Comparison of ENCODE assay signal across 24 cellular contexts in genomic region chr7:41581041-41581440, GRCh38.
"Had no signal": no experiment of that assay in that cellular context is flagged by ENCODE, and none has a peak within 500 bp of the region (broad histone marks: within the 10 kb centered on the region; RNA-seq: fewer than 3 reads in every experiment).

No MANE protein-coding gene starts in this region.

- H3K9me3 ChIP-seq: stomach had no signal

- H3K36me3 ChIP-seq: cardiac muscle cell, stomach, WERI-Rb-1 had no signal

- H3K27me3 Mint-ChIP-seq: activated naive CD4-positive, alpha-beta T cell treated with anti-CD3 and anti-CD28 coated beads, Interleukin-2, amount 50 U/mL, for 24 hours; type B pancreatic cell had no signal

- H3K4me3 ChIP-seq: cardiac muscle cell, lung, skin epidermis, stomach had no signal

- H3K27ac ChIP-seq: cardiac muscle cell, epithelial cell of prostate, stomach, WERI-Rb-1 had no signal

- H3K36me3 Mint-ChIP-seq: activated naive CD4-positive, alpha-beta T cell treated with anti-CD3 and anti-CD28 coated beads, Interleukin-2, amount 50 U/mL, for 24 hours; stimulated activated effector memory CD8-positive, alpha-beta T cell treated with anti-CD3 and anti-CD28 coated beads, Interleukin-12 subunit alpha, Interleukin-12 subunit beta, amount 100 ng/mL, for 72 hours had no signal

- FAIRE-seq: islet of Langerhans had no signal

- DNase-seq: activated CD4-positive, alpha-beta T cell treated with anti-CD3 and anti-CD28 coated beads for 1 hour; activated CD8-positive, alpha-beta memory T cell treated with anti-CD3 and anti-CD28 coated beads for 24 hours; activated gamma-delta T cell; activated T-cell treated with anti-CD3 and anti-CD28 coated beads, Interleukin-2, amount 50 U/mL, for 72 hours; foreskin melanocyte; glutamatergic neuron; hippocampal formation; midbrain; occipital lobe; retina; stimulated activated CD4-positive, alpha-beta T cell treated with anti-CD3 and anti-CD28 coated beads, Interleukin-15, amount 100 ng/mL, for 24 hours; stimulated activated CD4-positive, alpha-beta T cell treated with anti-CD3 and anti-CD28 coated beads, Interleukin-4, amount 100 ng/mL, for 1 hour; stomach; T-helper 2 cell; WERI-Rb-1 had no signal

- H3K4me1 ChIP-seq: stomach had no signal

- ATAC-seq: activated T-cell treated with anti-CD3 and anti-CD28 coated beads, Interleukin-2, amount 50 U/mL, for 72 hours; left lobe of liver; stimulated activated effector memory CD8-positive, alpha-beta T cell treated with anti-CD3 and anti-CD28 coated beads, Interleukin-12 subunit alpha, Interleukin-12 subunit beta, amount 100 ng/mL, for 72 hours had no signal

- H3K27me3 ChIP-seq: cardiac muscle cell, stomach had no signal

- H3K4me3 Mint-ChIP-seq: activated naive CD4-positive, alpha-beta T cell treated with anti-CD3 and anti-CD28 coated beads, Interleukin-2, amount 50 U/mL, for 24 hours; activated T-cell treated with anti-CD3 and anti-CD28 coated beads, Interleukin-2, amount 50 U/mL, for 72 hours; stimulated activated effector memory CD8-positive, alpha-beta T cell treated with anti-CD3 and anti-CD28 coated beads, Interleukin-12 subunit alpha, Interleukin-12 subunit beta, amount 100 ng/mL, for 72 hours; type B pancreatic cell had no signal

- H3K4me1 Mint-ChIP-seq: activated naive CD4-positive, alpha-beta T cell treated with anti-CD3 and anti-CD28 coated beads, Interleukin-2, amount 50 U/mL, for 24 hours; stimulated activated effector memory CD8-positive, alpha-beta T cell treated with anti-CD3 and anti-CD28 coated beads, Interleukin-12 subunit alpha, Interleukin-12 subunit beta, amount 100 ng/mL, for 72 hours had no signal

- H3K27ac Mint-ChIP-seq: activated naive CD4-positive, alpha-beta T cell treated with anti-CD3 and anti-CD28 coated beads, Interleukin-2, amount 50 U/mL, for 24 hours; activated T-cell treated with anti-CD3 and anti-CD28 coated beads, Interleukin-2, amount 50 U/mL, for 72 hours; stimulated activated effector memory CD8-positive, alpha-beta T cell treated with anti-CD3 and anti-CD28 coated beads, Interleukin-12 subunit alpha, Interleukin-12 subunit beta, amount 100 ng/mL, for 72 hours had no signal
